ENCODE assay signal across 8 cellular contexts in the genomic region with DNA sequence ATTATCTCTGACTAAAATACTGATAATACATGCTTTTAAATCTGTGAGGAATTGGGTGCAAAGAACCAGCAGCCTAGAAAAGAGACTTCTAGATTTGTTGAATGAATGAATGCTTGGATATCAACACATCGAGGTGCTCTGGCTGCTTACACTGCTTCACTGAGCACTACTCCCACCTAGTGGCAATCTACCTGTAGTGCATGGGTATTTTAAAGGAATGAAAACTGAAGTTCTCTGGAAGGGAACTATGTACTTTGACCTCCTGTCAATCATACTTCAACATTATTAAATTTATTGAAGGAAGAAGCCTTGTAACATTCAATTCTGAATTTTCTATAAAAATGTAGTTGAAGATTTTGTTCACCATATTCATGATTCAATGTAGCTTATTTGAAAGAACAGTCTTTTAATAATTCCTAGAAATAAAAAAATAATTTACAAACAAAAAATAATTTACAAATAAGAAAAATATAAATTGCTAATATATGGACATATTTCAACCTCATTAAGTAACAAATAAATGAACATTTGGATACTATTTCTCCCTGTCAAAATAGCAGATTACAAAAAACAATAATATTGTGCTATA.
DNase-seq lines count a peak whose midpoint lies in the region; ATAC-seq and TF ChIP-seq lines count a peak whose summit lies in the region.

No MANE protein-coding gene starts in this region.

- ATAC-seq in GM21390 (IDR thresholded peaks at IDR 0.05; ENCODE audit: unreplicated experiment) (peak; percentile 87), HG02840 (IDR thresholded peaks at IDR 0.05; ENCODE audit: low FRiP score, unreplicated experiment) (no peak)

- no peaks in the 10 kb centered on the region for H4K20me1 ChIP-seq in OCI-LY1 (ENCODE audit: insufficient read depth, low read length)

- H3K9ac ChIP-seq in OCI-LY1 (ENCODE audit: low read length), result no peak overlapping the region

- H3K27me3 ChIP-seq in HL-60 (ENCODE audit: insufficient read depth, poor library complexity, severe bottlenecking), result no peaks in the 10 kb centered on the region
- no peaks in the 10 kb centered on the region for H3K27me3 ChIP-seq in OCI-LY1 (ENCODE audit: insufficient read depth, low read length)

- no peaks in the 10 kb centered on the region for H3F3A ChIP-seq in OCI-LY1 (ENCODE audit: insufficient read depth, low read length)

- no peaks in the 10 kb centered on the region for H3K79me2 ChIP-seq in OCI-LY1 (ENCODE audit: insufficient read depth, low read length)

- no peak overlapping the region for H2AFZ ChIP-seq in OCI-LY1 (ENCODE audit: low read length)

- DNase-seq in GM04504 (ENCODE audit: low read depth), result peak; percentile 17
- peak; percentile 20 to 56 for DNase-seq in HL-60 (ENCODE audit: low read depth in 1 of 2, low spot score in 1 of 2)
- peak; percentile 1 for DNase-seq in activated T-helper 9 cell treated with anti-CD3 and anti-CD28 coated beads, Interleukin-2, amount 50 U/mL, for 16 hours (ENCODE audit: low read depth)
- DNase-seq in germinal center (ENCODE audit: low spot score), result peak; percentile 30
- DNase-seq in pulmonary artery endothelial cell (ENCODE audit: low read depth, low spot score), result peak; percentile 36

- H3K27ac ChIP-seq in HL-60 (replicated peaks), result no peak overlapping the region
- no peak overlapping the region for H3K27ac ChIP-seq in OCI-LY1 (ENCODE audit: low read depth, low read length, poor library complexity, severe bottlenecking)

- H3K4me3 ChIP-seq in HL-60 (replicated peaks; ENCODE audit: insufficient read depth, low read length) (no peak overlapping the region), OCI-LY1 (ENCODE audit: low read depth, low read length, poor library complexity, severe bottlenecking) (no peak overlapping the region)

- H3K9me3 ChIP-seq in OCI-LY1 (ENCODE audit: low read length), result no peaks in the 10 kb centered on the region

- peak; percentile 87 for TF ChIP-seq CTCF in HL-60 (IDR thresholded peaks at IDR 0.05; ENCODE audit: insufficient read depth, low read length)
- TF ChIP-seq CTCF in OCI-LY1 (IDR thresholded peaks at IDR 0.05; ENCODE audit: low read length), result peak; percentile 88

- no peaks in the 10 kb centered on the region for H3K9me2 ChIP-seq in OCI-LY1 (ENCODE audit: low read depth, low read length)

- H3K4me2 ChIP-seq in OCI-LY1 (ENCODE audit: low read length), result no peak overlapping the region

- no peaks in the 10 kb centered on the region for H3K36me3 ChIP-seq in OCI-LY1 (ENCODE audit: insufficient read depth, low read length)

- no peaks in the 10 kb centered on the region for H3K4me1 ChIP-seq in OCI-LY1 (ENCODE audit: insufficient read depth, low read length, severe bottlenecking)
